In genomic region chr14:22870811-22871199, GRCh38 we compare ENCODE assay signal across 8 cellular contexts. TPM values are rescaled to one million over a fixed set of nuclear protein-coding genes. Genes with fewer than 3 reads are reported as not detected.
DNase-seq lines count a peak whose midpoint lies in the region; ATAC-seq and TF ChIP-seq lines count a peak whose summit lies in the region.

No MANE protein-coding gene starts in this region.

- no peaks in the 10 kb centered on the region for H3K27me3 ChIP-seq in trophoblast cell (ENCODE audit: insufficient read depth, low read length)

- H4K91ac ChIP-seq in trophoblast cell (ENCODE audit: low read depth, low read length), result no peak overlapping the region

- H2BK120ac ChIP-seq in trophoblast cell (ENCODE audit: insufficient read depth, low read length, poor library complexity), result no peak overlapping the region

- TF ChIP-seq CTCF in RWPE1 (conservative IDR thresholded peaks at IDR 0.05; ENCODE audit: low read depth), result no peak
- no peak for TF ChIP-seq CTCF in epithelial cell of proximal tubule (conservative IDR thresholded peaks at IDR 0.05; ENCODE audit: low read depth, low read length)

- H4K12ac ChIP-seq in trophoblast cell (ENCODE audit: low read depth, low read length), result no peak overlapping the region

- peaks cover 17 to 19% of the 10 kb centered on the region in 2 experiments for H3K36me3 ChIP-seq in trophoblast cell (ENCODE audit: control insufficient read depth in 1 of 2, insufficient read depth in 2 of 2, low read length in 2 of 2)

- H2BK12ac ChIP-seq in trophoblast cell (ENCODE audit: low read length), result no peak overlapping the region

- peaks cover 7% of the 10 kb centered on the region for H3K79me2 ChIP-seq in trophoblast cell (ENCODE audit: control insufficient read depth, insufficient read depth, low read length, poor library complexity)

- no peak overlapping the region for H2AFZ ChIP-seq in trophoblast cell (ENCODE audit: insufficient read depth, low read length, poor library complexity)

- H4K8ac ChIP-seq in trophoblast cell (ENCODE audit: low read depth, low read length), result no peak overlapping the region

- peaks cover 4 to 5% of the 10 kb centered on the region in 2 experiments for H3K4me1 ChIP-seq in trophoblast cell (ENCODE audit: control insufficient read depth in 1 of 2, insufficient read depth in 2 of 2, low read length in 2 of 2)

- no CpG with 5 or more reads among the region's 1 CpG for WGBS in trophoblast cell (ENCODE audit: extremely low coverage, insufficient coverage, insufficient read length)

- H3K79me1 ChIP-seq in trophoblast cell (ENCODE audit: low read length), result peaks cover 11% of the 10 kb centered on the region

- no peak overlapping the region for H3K9ac ChIP-seq in trophoblast cell (ENCODE audit: low read length)

- CTCF ChIA-PET in RWPE1 (lab: Yijun Ruan, JAX), result interaction anchor here (0.6 to 1.4 kb wide), 4 partner anchors 18 to 314 kb away, joined by 3 to 6 read pairs (median 6); no protein-coding TSS in a partner anchor

- ATAC-seq in GM18907 (IDR thresholded peaks at IDR 0.05; ENCODE audit: unreplicated experiment) (peak; percentile 40), HG02884 (IDR thresholded peaks at IDR 0.05; ENCODE audit: unreplicated experiment) (peak; percentile 41)

- no peak overlapping the region for H3K4ac ChIP-seq in trophoblast cell (ENCODE audit: low read depth, low read length)

- no peak overlapping the region for H3K14ac ChIP-seq in trophoblast cell (ENCODE audit: low read length)

- DNase-seq in RWPE1 (ENCODE audit: low spot score) (no peak), epithelial cell of proximal tubule (ENCODE audit: low read depth) (no peak), trophoblast cell (no peak), iPS-NIHi7 (ENCODE audit: extremely low spot score) (no peak), SHP77 (lab: John Stamatoyannopoulos, UW) (no peak)
- no peak for DNase-seq in activated CD4-positive, alpha-beta T cell treated with anti-CD3 and anti-CD28 coated beads for 4 hours

- no peak overlapping the region for H2BK5ac ChIP-seq in trophoblast cell (ENCODE audit: low read depth, low read length, poor library complexity)

- H3K4me3 ChIP-seq in epithelial cell of proximal tubule (ENCODE audit: low read depth, low read length) (peak overlapping the region; percentile 97), trophoblast cell (ENCODE audit: low read depth, low read length) (no peak overlapping the region)

- H3K18ac ChIP-seq in trophoblast cell (ENCODE audit: low read length), result no peak overlapping the region

- H3K27ac ChIP-seq in RWPE1 (peak overlapping the region; percentile 99), trophoblast cell (ENCODE audit: low read depth, low read length) (peak overlapping the region; percentile 97)

- peak overlapping the region; percentile 97 for H3K4me2 ChIP-seq in trophoblast cell (ENCODE audit: low read length)

- POLR2A ChIA-PET in RWPE1 (lab: Yijun Ruan, JAX; ENCODE audit: low non-redundant PET), result interaction anchor here (0.6 to 1.2 kb wide), 2 partner anchors 45 to 318 kb away, joined by 6 to 7 read pairs; no protein-coding TSS in a partner anchor

- H3K23ac ChIP-seq in trophoblast cell (ENCODE audit: low read length), result no peak overlapping the region

- peaks cover 2% of the 10 kb centered on the region for H3K9me3 ChIP-seq in trophoblast cell (ENCODE audit: insufficient read depth, low read depth, low read length)

- no peak overlapping the region for H2AK5ac ChIP-seq in trophoblast cell (ENCODE audit: low read length)

RNA-seq across cellular contexts. Expression of gene LRP10, which starts 0.7 kb away (rescaled TPM):
- 82.5 and 102 TPM in 2 replicates for total RNA-seq in epithelial cell of proximal tubule
- polyA plus RNA-seq in trophoblast cell (2013), result 32.8 and 36.9 TPM in 2 replicates

RNA-seq across cellular contexts. Expression of gene REM2, which starts 12.2 kb away (rescaled TPM):
- total RNA-seq in epithelial cell of proximal tubule, result 0.17 and 0.80 TPM in 2 replicates
- 0.72 and 0.82 TPM in 2 replicates for polyA plus RNA-seq in trophoblast cell (2013)

RNA-seq across cellular contexts. Expression of gene MMP14, which starts 34.4 kb away (rescaled TPM):
- 224 and 227 TPM in 2 replicates for total RNA-seq in epithelial cell of proximal tubule
- 1,258 and 1,302 TPM in 2 replicates for polyA plus RNA-seq in trophoblast cell (2013)

RNA-seq across cellular contexts. Expression of gene MRPL52, which starts 41.1 kb away (rescaled TPM):
- 160 and 224 TPM in 2 replicates for total RNA-seq in epithelial cell of proximal tubule
- polyA plus RNA-seq in trophoblast cell (2013), result 216 and 219 TPM in 2 replicates

RNA-seq across cellular contexts. Expression of gene RBM23, which starts 48.1 kb away (rescaled TPM):
- 76.4 and 90.6 TPM in 2 replicates for total RNA-seq in epithelial cell of proximal tubule
- polyA plus RNA-seq in trophoblast cell (2013), result 58.8 and 61.4 TPM in 2 replicates
